ENCODE assay signal across 8 cellular contexts in the genomic region with DNA sequence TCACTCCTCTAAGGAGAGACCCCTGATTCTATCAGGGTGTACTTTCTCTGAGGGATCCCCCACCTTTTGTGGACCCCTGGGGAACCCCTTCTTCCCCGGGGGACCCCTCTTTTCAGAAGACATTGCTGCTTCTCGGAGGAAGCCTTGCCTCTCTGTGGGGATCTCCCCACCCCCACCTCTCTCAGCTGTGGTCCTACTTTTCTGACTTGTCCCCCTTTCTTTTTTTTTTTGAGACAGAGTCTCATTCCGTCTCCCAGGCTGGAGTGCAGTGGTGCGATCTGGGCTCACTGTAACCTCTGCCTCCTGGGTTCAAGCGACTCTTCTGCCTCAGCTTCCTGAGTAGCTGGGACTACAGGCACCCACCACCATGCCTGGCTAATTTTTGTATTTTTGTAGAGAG. TPM values are rescaled to one million over a fixed set of nuclear protein-coding genes. Genes with fewer than 3 reads are reported as not detected.
DNase-seq lines count a peak whose midpoint lies in the region; FAIRE-seq and TF ChIP-seq lines count a peak whose summit lies in the region.

No MANE protein-coding gene starts in this region.

- H2BK120ac ChIP-seq in H1 (replicated peaks; ENCODE audit: low read depth, low read length), result no peak overlapping the region

- peak overlapping the region; percentile 90 for H3K27ac ChIP-seq in CD8-positive, alpha-beta memory T cell (ENCODE audit: low read depth, low read length)
- H3K27ac ChIP-seq in H1 (ENCODE audit: low read depth, low read length), result no peak overlapping the region
- peak overlapping the region; percentile 93 for H3K27ac ChIP-seq in neutrophil

- H3K4me1 Mint-ChIP-seq in CD8-positive, alpha-beta memory T cell, result peaks cover 51 to 55% (median 54%) of the 10 kb centered on the region in 3 donors

- H3K9me3 Mint-ChIP-seq in CD8-positive, alpha-beta memory T cell, result no peaks in the 10 kb centered on the region

- no peak for FAIRE-seq in H1 (lab: Jason Lieb, UNC)

- peaks cover 61% of the 10 kb centered on the region for H3K4me1 ChIP-seq in CD8-positive, alpha-beta memory T cell (ENCODE audit: insufficient read depth, low read length)
- H3K4me1 ChIP-seq in NT2/D1 (ENCODE audit: insufficient read depth, insufficient read length) (peaks cover 7% of the 10 kb centered on the region), H1 (replicated peaks in 1 of 4; ENCODE audit: control insufficient read depth in 3 of 4, insufficient read depth in 4 of 4, low read length in 3 of 4) (peaks cover 4 to 8% (median 5%) of the 10 kb centered on the region in 4 experiments; a peak in 6 of 7 replicates), neutrophil (ENCODE audit: control insufficient read depth in 1 of 2, insufficient read depth in 1 of 2, low read depth in 1 of 2, low read length in 1 of 2) (peaks cover 61 to 62% of the 10 kb centered on the region in 2 experiments)

- POLR2A ChIA-PET in CD8-positive, alpha-beta memory T cell (lab: Charles Lee), result interaction anchor here (1.1 to 1.3 kb wide), 2 partner anchors 20 to 103 kb away, joined by 3 to 11 read pairs; no protein-coding TSS in a partner anchor
- POLR2A ChIA-PET in H1 (lab: Charles Lee; ENCODE audit: partially characterized antibody), result interaction anchor here (1.2 to 1.9 kb wide), 2 partner anchors 18 to 25 kb away, joined by 3 to 4 read pairs; a partner anchor contains a TSS

- peak overlapping the region; percentile 90 to 100 (median 95) for H3K4me3 Mint-ChIP-seq in CD8-positive, alpha-beta memory T cell

- no peak overlapping the region for H3K56ac ChIP-seq in H1 (replicated peaks; ENCODE audit: insufficient read length, low read depth, low read length)

- peaks cover 0 to 13% (median 2%) of the 10 kb centered on the region in 3 donors for H3K36me3 Mint-ChIP-seq in CD8-positive, alpha-beta memory T cell

- TF ChIP-seq CTCF in H1 (IDR thresholded peaks at IDR 0.05; ENCODE audit: control extremely low read depth in 1 of 3, insufficient read depth in 1 of 3, low read depth in 1 of 3, low read length in 3 of 3) (no peak), neutrophil (IDR thresholded peaks at IDR 0.05) (no peak)

- H3K9me3 ChIP-seq in CD8-positive, alpha-beta memory T cell (ENCODE audit: low read length), result no peaks in the 10 kb centered on the region
- H3K9me3 ChIP-seq in NT2/D1 (ENCODE audit: insufficient read depth, low read length) (peaks cover 11% of the 10 kb centered on the region; the same call in 1 of the 2 replicates), H1 (ENCODE audit: insufficient read depth in 2 of 2, low read depth in 1 of 2, low read length in 1 of 2) (no peaks in the 10 kb centered on the region), neutrophil (no peaks in the 10 kb centered on the region)

- no peak for TF ChIP-seq POLR2A in H1 (IDR thresholded peaks at IDR 0.05; ENCODE audit: control extremely low read depth in 1 of 2, low read depth in 2 of 2, low read length in 2 of 2)

- H2BK20ac ChIP-seq in H1 (ENCODE audit: low read length), result no peak overlapping the region

- peaks cover 7% of the 10 kb centered on the region for H3K79me1 ChIP-seq in H1 (ENCODE audit: low read depth, low read length)

- H3K27me3 Mint-ChIP-seq in CD8-positive, alpha-beta memory T cell, result no peaks in the 10 kb centered on the region

- H3K4me3 ChIP-seq in CD8-positive, alpha-beta memory T cell (ENCODE audit: low read length), result peak overlapping the region; percentile 90
- H3K4me3 ChIP-seq in NT2/D1 (ENCODE audit: insufficient read length, low read depth) (peak overlapping the region; percentile 88), H1 (ENCODE audit: extremely low read depth in 1 of 4, insufficient read depth in 2 of 4, low read depth in 3 of 4, low read length in 4 of 4) (peak overlapping the region in 1 of 4 experiments; percentile 96; a peak in 2 of 8 replicates), neutrophil (ENCODE audit: low read depth in 1 of 2, low read length in 1 of 2) (peak overlapping the region; percentile 97)

- no peak for TF ChIP-seq EP300 in H1 (IDR thresholded peaks at IDR 0.05; ENCODE audit: borderline replicate concordance in 1 of 2, low read depth in 2 of 2, low read length in 2 of 2)

- no peak overlapping the region for H2BK15ac ChIP-seq in H1 (ENCODE audit: low read length)

- H4K91ac ChIP-seq in H1 (replicated peaks; ENCODE audit: insufficient read length, low read length), result no peak overlapping the region

- H2BK12ac ChIP-seq in H1 (ENCODE audit: low read depth, low read length), result no peak overlapping the region

- H3K79me2 ChIP-seq in H1 (ENCODE audit: control insufficient read depth in 1 of 2, insufficient read depth in 2 of 2, low read length in 2 of 2), result peaks cover 0 to 34% of the 10 kb centered on the region in 2 experiments; a peak in 3 of 4 replicates

- H3K23me2 ChIP-seq in H1 (ENCODE audit: low read depth, low read length), result no peaks in the 10 kb centered on the region; the same call in 1 of the 2 replicates

- no peak overlapping the region for H4K8ac ChIP-seq in H1 (ENCODE audit: extremely low read depth, insufficient read depth, low read length)

- peak overlapping the region; percentile 87 for H3K9ac ChIP-seq in NT2/D1 (ENCODE audit: insufficient read length, low read depth)
- no peak overlapping the region; a peak in 1 of 7 replicates for H3K9ac ChIP-seq in H1 (replicated peaks in 1 of 4; ENCODE audit: extremely low read depth in 1 of 4, low read depth in 3 of 4, low read length in 3 of 4)

- no peak for TF ChIP-seq RAD21 in H1 (IDR thresholded peaks at IDR 0.05 in 1 of 2, conservative IDR thresholded peaks at IDR 0.05 in 1 of 2; ENCODE audit: low read depth in 2 of 2, low read length in 2 of 2)

- peak overlapping the region; percentile 88 to 96 for H3K4me2 ChIP-seq in H1 (ENCODE audit: insufficient read depth in 1 of 2, low read depth in 2 of 2, low read length in 2 of 2)

- no peak overlapping the region for H2AK5ac ChIP-seq in H1 (ENCODE audit: low read depth, low read length)

- no peaks in the 10 kb centered on the region for H4K20me1 ChIP-seq in H1 (replicated peaks in 1 of 2; ENCODE audit: control insufficient read depth in 1 of 2, insufficient read depth in 2 of 2, low read length in 2 of 2)

- no peak overlapping the region for H2AFZ ChIP-seq in H1 (ENCODE audit: low read length)

- no peak overlapping the region for H3K18ac ChIP-seq in H1 (ENCODE audit: extremely low read depth, low read length)

- no peaks in the 10 kb centered on the region for H3K27me3 ChIP-seq in CD8-positive, alpha-beta memory T cell (ENCODE audit: insufficient read depth, low read length, poor library complexity, severe bottlenecking)
- H3K27me3 ChIP-seq in NT2/D1 (ENCODE audit: insufficient read depth, insufficient read length) (no peaks in the 10 kb centered on the region), H1 (replicated peaks in 1 of 4; ENCODE audit: control insufficient read depth in 3 of 4, extremely low read depth in 1 of 4, insufficient read depth in 3 of 4, low read length in 3 of 4) (peaks cover 0 to 3% (median 3%) of the 10 kb centered on the region in 4 experiments; a peak in 2 of 7 replicates), neutrophil (no peaks in the 10 kb centered on the region)

- 83% methylated on average over 5 of the region's 5 CpGs; no CpG with 5 or more reads in 1 of the 2 experiments for WGBS in H1 (ENCODE audit: extremely low coverage in 1 of 2, insufficient coverage in 1 of 2, insufficient read length in 1 of 2, insufficient replicate concordance in 2 of 2, low coverage in 1 of 2, low lambda C conversion rate in 2 of 2, missing lambda C conversion rate in 1 of 2), 2 experiments

- no peak overlapping the region for H4K5ac ChIP-seq in H1 (ENCODE audit: insufficient read length, low read depth, low read length)

- no peaks in the 10 kb centered on the region for H3K36me3 ChIP-seq in CD8-positive, alpha-beta memory T cell (ENCODE audit: insufficient read depth, low read length)
- peaks cover 17% of the 10 kb centered on the region for H3K36me3 ChIP-seq in NT2/D1 (ENCODE audit: insufficient read depth, insufficient read length, low read length)
- no peaks in the 10 kb centered on the region for H3K36me3 ChIP-seq in H1 (ENCODE audit: control insufficient read depth in 2 of 4, insufficient read depth in 4 of 4, low read length in 3 of 4)
- no peaks in the 10 kb centered on the region for H3K36me3 ChIP-seq in neutrophil

- H2BK5ac ChIP-seq in H1 (ENCODE audit: low read depth, low read length), result no peak overlapping the region

- no peak overlapping the region for H3K4ac ChIP-seq in H1 (replicated peaks; ENCODE audit: insufficient read length, low read depth, low read length)

- CTCF ChIA-PET in CD8-positive, alpha-beta memory T cell (lab: Charles Lee), result interaction anchor here (0.8 kb wide), 1 partner anchor 22 kb away, joined by 3 read pairs; no protein-coding TSS in a partner anchor
- CTCF ChIA-PET in H1 (lab: Charles Lee; ENCODE audit: partially characterized antibody), result interaction anchor here (0.6 to 2.0 kb wide), 3 partner anchors 8 to 104 kb away, joined by 3 to 7 read pairs (median 4); no protein-coding TSS in a partner anchor

- peak in 1 of 5 donors; percentile 26 for DNase-seq in CD8-positive, alpha-beta memory T cell
- DNase-seq in NT2/D1 (ENCODE audit: low read depth, low spot score), result no peak
- no peak for DNase-seq in H1 (ENCODE audit: low read depth in 1 of 2, low spot score in 2 of 2)
- no peak for DNase-seq in dedifferentiated amniotic fluid mesenchymal stem cell (ENCODE audit: extremely low spot score)
- DNase-seq in DMS 273 (lab: John Stamatoyannopoulos, UW; ENCODE audit: unreplicated experiment), result no peak
- no peak for DNase-seq in midbrain (lab: John Stamatoyannopoulos, UW)
- DNase-seq in cerebellar nuclear complex (lab: John Stamatoyannopoulos, UW), result no peak

- no peak overlapping the region for H3K23ac ChIP-seq in H1 (ENCODE audit: insufficient read length)

- no peak overlapping the region for H3K14ac ChIP-seq in H1 (ENCODE audit: insufficient read length)

- H3K27ac Mint-ChIP-seq in CD8-positive, alpha-beta memory T cell, result peak overlapping the region; percentile 88 to 99 (median 95)

TF ChIP-seq in H1, 55 proteins besides CTCF, POLR2A, EP300 and RAD21 (continues in another document):
- TF ChIP-seq EZH2 (IDR thresholded peaks at IDR 0.05; ENCODE audit: low read depth, low read length, severe bottlenecking) (no peak), GABPA (IDR thresholded peaks at IDR 0.05; ENCODE audit: borderline replicate concordance, insufficient read depth, low read length) (no peak), BACH1 (IDR thresholded peaks at IDR 0.05; ENCODE audit: low read length) (no peak), RXRA (IDR thresholded peaks at IDR 0.05; ENCODE audit: insufficient read depth, low read depth, low read length) (no peak)

RNA-seq across cellular contexts. Expression of a gene that starts 18.4 kb away (rescaled TPM):
- total RNA-seq in CD8-positive, alpha-beta memory T cell, result 100 to 1,000 TPM; 176 to 182 TPM
- 46.9 TPM for polyA plus RNA-seq in CD8-positive, alpha-beta memory T cell
- 205 and 210 TPM in 2 replicates for total RNA-seq in H1 (2021; fragmentation: NEBNext Ultra II Directional; extraction: Animal tissue kit (Norgen Biotek cat#: 25700))
- 38.4 and 54.9 TPM in 2 replicates for polyA plus RNA-seq in H1 (2011; rRNA removed)
- polyA plus RNA-seq in H1 (2011; cell fraction: cytosol; rRNA removed), result 40.1 TPM
- polyA plus RNA-seq in H1 (2011; cell fraction: nucleus; rRNA removed), result 48.0 TPM
- polyA plus RNA-seq in H1 (2012, experiment 1 of 2), result 71.5 to 98.9 TPM (median 84.3 TPM) in 4 replicates
- polyA plus RNA-seq in H1 (2012, experiment 2 of 2), result 49.7 TPM
- polyA plus RNA-seq in H1 (2013, experiment 1 of 2), result 69.1 TPM
- polyA plus RNA-seq in H1 (2013, experiment 2 of 2), result 71.8 TPM
- polyA minus RNA-seq in H1 (2011; rRNA and poly(A)+ RNA removed), result 22.1 and 22.6 TPM in 2 replicates
- polyA minus RNA-seq in H1 (2011; cell fraction: cytosol; rRNA and poly(A)+ RNA removed), result 76.8 TPM
- polyA minus RNA-seq in H1 (2011; cell fraction: nucleus; rRNA and poly(A)+ RNA removed), result 33.9 TPM
